13 cellular contexts compared by ENCODE assay signal in genomic region chr12:109458086-109458485, GRCh38. TPM values are rescaled to one million over a fixed set of nuclear protein-coding genes. Genes with fewer than 3 reads are reported as not detected.
DNase-seq lines count a peak whose midpoint lies in the region; ATAC-seq and TF ChIP-seq lines count a peak whose summit lies in the region.
"Had no signal": no experiment of that assay in that cellular context is flagged by ENCODE, and none has a peak within 500 bp of the region (broad histone marks: within the 10 kb centered on the region; RNA-seq: fewer than 3 reads in every experiment).

No MANE protein-coding gene starts in this region.

- no peaks in the 10 kb centered on the region for H3K27me3 Mint-ChIP-seq in activated T-cell treated with anti-CD3 and anti-CD28 coated beads, Interleukin-2, amount 50 U/mL, for 72 hours (ENCODE audit: low read depth)
- no peaks in the 10 kb centered on the region for H3K27me3 Mint-ChIP-seq in chondrocyte (ENCODE audit: low read depth)

- no peak for TF ChIP-seq EP300 in transverse colon (IDR thresholded peaks at IDR 0.05; ENCODE audit: low read depth)

- H3K36me3 ChIP-seq in lower lobe of right lung (peaks cover 66% of the 10 kb centered on the region), transverse colon (peaks cover 0 to 43% (median 20%) of the 10 kb centered on the region in 4 donors)

- in situ Hi-C loops in transverse colon (cut with MboI; ENCODE audit: low pct_ligation_motif_present in 1 of 4, low pct_unique_long_range_greater_than_20kb in 1 of 4, low sequenced_read_pairs in 3 of 4) = no loop called here
- in situ Hi-C loops in GM13977 (cut with MboI; ENCODE audit: low pct_unique_long_range_greater_than_20kb, low sequenced_read_pairs, unreplicated experiment) = no loop called here

- H3K4me3 ChIP-seq in lower lobe of right lung (no peak overlapping the region), transverse colon (no peak overlapping the region)
- H3K4me3 ChIP-seq: BLaER1 treated with 17β-estradiol and CSF1 and Interleukin-3, amounts not matched to agents 10 nM and 100 nM had no signal

- no peaks in the 10 kb centered on the region for H3K9me3 ChIP-seq in lower lobe of right lung
- no peaks in the 10 kb centered on the region for H3K9me3 ChIP-seq in transverse colon
- H3K9me3 ChIP-seq: BLaER1 treated with 17β-estradiol and CSF1 and Interleukin-3, amounts not matched to agents 10 nM and 100 nM had no signal

- peak overlapping the region in 1 of 2 donors; percentile 78 for H3K4me3 Mint-ChIP-seq in activated T-cell treated with anti-CD3 and anti-CD28 coated beads, Interleukin-2, amount 50 U/mL, for 72 hours
- no peak overlapping the region for H3K4me3 Mint-ChIP-seq in chondrocyte (ENCODE audit: unreplicated experiment)
- H3K4me3 Mint-ChIP-seq: activated T-cell treated with anti-CD3 and anti-CD28 coated beads, Interleukin-2, amount 50 U/mL, for 4 hours had no signal

- peaks cover 3 to 24% of the 10 kb centered on the region in 2 donors for H3K36me3 Mint-ChIP-seq in activated T-cell treated with anti-CD3 and anti-CD28 coated beads, Interleukin-2, amount 50 U/mL, for 72 hours (ENCODE audit: insufficient read depth in 2 of 2)
- H3K36me3 Mint-ChIP-seq in chondrocyte (ENCODE audit: low read depth) = peaks cover 34% of the 10 kb centered on the region

- no peak for DNase-seq in activated T-cell treated with anti-CD3 and anti-CD28 coated beads, Interleukin-2, amount 50 U/mL, for 72 hours
- DNase-seq in activated T-cell treated with anti-CD3 and anti-CD28 coated beads for 4 hours = no peak
- no peak for DNase-seq in chondrocyte (ENCODE audit: low spot score)
- no peak for DNase-seq in lower lobe of right lung
- DNase-seq in transverse colon = no peak
- no peak for DNase-seq in GM13977 (ENCODE audit: low spot score)
- no peak for DNase-seq in NCI-H446 (lab: John Stamatoyannopoulos, UW)
- DNase-seq in GF-D8 (lab: John Stamatoyannopoulos, UW) = no peak
- DNase-seq: activated T-cell treated with anti-CD3 and anti-CD28 coated beads, Interleukin-2, amount 50 U/mL, for 4 hours; NCI-H1105; SHP77; small intestine had no signal

- no peak for TF ChIP-seq CTCF in chondrocyte (IDR thresholded peaks at IDR 0.05)
- no peak for TF ChIP-seq CTCF in lower lobe of right lung (IDR thresholded peaks at IDR 0.05)
- no peak for TF ChIP-seq CTCF in transverse colon (IDR thresholded peaks at IDR 0.05)
- TF ChIP-seq CTCF in GM13977 (IDR thresholded peaks at IDR 0.05; ENCODE audit: extremely low read depth, insufficient read depth, missing control alignments) = no peak

- no peaks in the 10 kb centered on the region for H3K9me3 Mint-ChIP-seq in activated T-cell treated with anti-CD3 and anti-CD28 coated beads, Interleukin-2, amount 50 U/mL, for 72 hours
- no peaks in the 10 kb centered on the region for H3K9me3 Mint-ChIP-seq in chondrocyte (ENCODE audit: low read depth)
- H3K9me3 Mint-ChIP-seq: activated T-cell treated with anti-CD3 and anti-CD28 coated beads, Interleukin-2, amount 50 U/mL, for 4 hours had no signal

- peak in 1 of 2 donors; percentile 69 for ATAC-seq in activated T-cell treated with anti-CD3 and anti-CD28 coated beads, Interleukin-2, amount 50 U/mL, for 72 hours (replicated peaks in 1 of 2)
- no peak for ATAC-seq in lower lobe of right lung
- ATAC-seq: activated T-cell treated with anti-CD3 and anti-CD28 coated beads, Interleukin-2, amount 50 U/mL, for 4 hours had no signal

- H3K27ac ChIP-seq in lower lobe of right lung = peak overlapping the region; percentile 94
- H3K27ac ChIP-seq in transverse colon = peak overlapping the region; percentile 91 to 97 (median 94)
- H3K27ac ChIP-seq: BLaER1 treated with 17β-estradiol and CSF1 and Interleukin-3, amounts not matched to agents 10 nM and 100 nM had no signal

- TF ChIP-seq POLR2A in transverse colon (IDR thresholded peaks at IDR 0.05) = no peak

- H3K4me1 ChIP-seq in lower lobe of right lung = peaks cover 63% of the 10 kb centered on the region
- peaks cover 38 to 57% (median 48%) of the 10 kb centered on the region in 4 donors for H3K4me1 ChIP-seq in transverse colon

- H3K27me3 ChIP-seq in lower lobe of right lung (ENCODE audit: low read depth) = no peaks in the 10 kb centered on the region
- no peaks in the 10 kb centered on the region for H3K27me3 ChIP-seq in transverse colon
- H3K27me3 ChIP-seq: BLaER1 treated with 17β-estradiol and CSF1 and Interleukin-3, amounts not matched to agents 10 nM and 100 nM had no signal

- intact Hi-C loops in lower lobe of right lung (cut with DNase I) (no loop called here), transverse colon (cut with DNase I; ENCODE audit: low total_unique reads) (no loop called here)

- 56 to 79% methylated on average over 2 to 4 of the region's 4 CpGs for WGBS in transverse colon (ENCODE audit: low coverage in 1 of 2), 2 donors

- peaks cover 40% of the 10 kb centered on the region for H3K4me1 Mint-ChIP-seq in activated T-cell treated with anti-CD3 and anti-CD28 coated beads, Interleukin-2, amount 50 U/mL, for 72 hours (ENCODE audit: low read depth)
- peaks cover 63% of the 10 kb centered on the region for H3K4me1 Mint-ChIP-seq in chondrocyte (ENCODE audit: low read depth)

- H3K27ac Mint-ChIP-seq in activated T-cell treated with anti-CD3 and anti-CD28 coated beads, Interleukin-2, amount 50 U/mL, for 72 hours = peak overlapping the region; percentile 95
- H3K27ac Mint-ChIP-seq in chondrocyte (ENCODE audit: unreplicated experiment) = peak overlapping the region; percentile 98

RNA-seq across cellular contexts. Expression of gene KCTD10, which starts 19.0 kb away (rescaled TPM):
- 10 to 100 TPM; 38.5 to 47.8 TPM for total RNA-seq in activated T-cell treated with anti-CD3 and anti-CD28 coated beads, Interleukin-2, amount 50 U/mL, for 72 hours
- total RNA-seq in chondrocyte = 57.2 to 80.4 TPM (median 73.4 TPM) in 3 replicates
- 61.4 TPM for total RNA-seq in lower lobe of right lung
- total RNA-seq in transverse colon = 100 to 1,000 TPM in 1 of 4 donors, 10 to 100 TPM in 3; 67.2 to 126 (median 79.5) TPM

RNA-seq across cellular contexts. Expression of gene UBE3B, which starts 19.3 kb away (rescaled TPM):
- 10 to 100 TPM; 37.4 to 37.6 TPM for total RNA-seq in activated T-cell treated with anti-CD3 and anti-CD28 coated beads, Interleukin-2, amount 50 U/mL, for 72 hours
- total RNA-seq in chondrocyte (32.9 to 39.5 TPM (median 33.8 TPM) in 3 replicates), lower lobe of right lung (40.1 TPM), transverse colon (10 to 100 TPM; 34.4 to 73.0 (median 71.6) TPM)
